Comparison of ENCODE assay signal across 10 cellular contexts in genomic region chr5:43190755-43191603, GRCh38. TPM values are rescaled to one million over a fixed set of nuclear protein-coding genes. Genes with fewer than 3 reads are reported as not detected.
DNase-seq lines count a peak whose midpoint lies in the region; ATAC-seq and TF ChIP-seq lines count a peak whose summit lies in the region.
"Had no signal": no experiment of that assay in that cellular context is flagged by ENCODE, and none has a peak within 500 bp of the region (broad histone marks: within the 10 kb centered on the region; RNA-seq: fewer than 3 reads in every experiment).

No MANE protein-coding gene starts in this region.

- no peaks in the 10 kb centered on the region for H3K9me3 ChIP-seq in neural progenitor cell (ENCODE audit: low read depth)
- H3K9me3 ChIP-seq: neutrophil had no signal

- H3K27me3 Mint-ChIP-seq in neural progenitor cell (ENCODE audit: insufficient read depth, low read depth): peaks cover 17% of the 10 kb centered on the region

- peak overlapping the region; percentile 99 for H3K4me2 ChIP-seq in neural progenitor cell

- H2AFZ ChIP-seq in neural progenitor cell (replicated peaks): no peak overlapping the region

- peak; percentile 23 for DNase-seq in ELF-1 (ENCODE audit: low read depth, low spot score)
- DNase-seq in NB4 (ENCODE audit: low read depth): peak; percentile 45
- DNase-seq in dorsolateral prefrontal cortex: no peak
- DNase-seq in neural progenitor cell (ENCODE audit: low spot score): peak; percentile 32
- DNase-seq in cerebellum (ENCODE audit: low spot score): no peak
- DNase-seq: NCI-H2107 had no signal

- no peak overlapping the region for H3K9ac ChIP-seq in neural progenitor cell

- H3K27ac ChIP-seq in dorsolateral prefrontal cortex (peak overlapping the region in 56 of 59 donors; percentile 19 to 96 (median 91)), neural progenitor cell (no peak overlapping the region)
- H3K27ac ChIP-seq: neutrophil had no signal

- H3K9me3 Mint-ChIP-seq in neural progenitor cell: peaks cover 2% of the 10 kb centered on the region

- H3K79me2 ChIP-seq in neural progenitor cell (ENCODE audit: low read depth): no peaks in the 10 kb centered on the region

- peaks cover 16% of the 10 kb centered on the region for H3F3A ChIP-seq in neural progenitor cell (ENCODE audit: low read depth)

- intact Hi-C loops in dorsolateral prefrontal cortex (cut with DNase I): loop anchor here in 1 of 2 donors (5.0 kb wide), 6 partner anchors 69 to 201 kb away; partner anchors contain the start of genes ANXA2R, HMGCS1 and ZNF131

- no peaks in the 10 kb centered on the region for H3K36me3 ChIP-seq in neural progenitor cell
- H3K36me3 ChIP-seq: neutrophil had no signal

- peaks cover 26% of the 10 kb centered on the region for H3K4me1 ChIP-seq in neural progenitor cell

- H3K4me1 Mint-ChIP-seq in neural progenitor cell: peaks cover 25% of the 10 kb centered on the region

- no peaks in the 10 kb centered on the region for H3K36me3 Mint-ChIP-seq in neural progenitor cell

- H3K4me3 Mint-ChIP-seq in neural progenitor cell: peak overlapping the region; percentile 88

- no peak for TF ChIP-seq POLR2A in NB4 (IDR thresholded peaks at IDR 0.05; ENCODE audit: extremely low read depth, insufficient read length)

- ATAC-seq in HG02588 (IDR thresholded peaks at IDR 0.05; ENCODE audit: unreplicated experiment): no peak
- ATAC-seq in GM21723 (IDR thresholded peaks at IDR 0.05; ENCODE audit: unreplicated experiment): no peak
- ATAC-seq in HG03025 (IDR thresholded peaks at IDR 0.05; ENCODE audit: low FRiP score, unreplicated experiment): no peak

- TF ChIP-seq CTCF in NB4 (IDR thresholded peaks at IDR 0.05; ENCODE audit: low read depth, low read length) (no peak), dorsolateral prefrontal cortex (IDR thresholded peaks at IDR 0.05 in 54 of 56, conservative IDR thresholded peaks at IDR 0.05 in 2 of 56; ENCODE audit: low read depth in 1 of 56, partially characterized antibody in 56 of 56) (no peak), neural progenitor cell (IDR thresholded peaks at IDR 0.05) (no peak)

- H3K27me3 ChIP-seq in dorsolateral prefrontal cortex (no peaks in the 10 kb centered on the region), neural progenitor cell (peaks cover 49% of the 10 kb centered on the region)

- H3K4me3 ChIP-seq in NB4 (ENCODE audit: low read depth, low read length) (no peak overlapping the region), dorsolateral prefrontal cortex (peak overlapping the region; percentile 56 to 95 (median 85)), neural progenitor cell (peak overlapping the region; percentile 70)

- peaks cover 8% of the 10 kb centered on the region for H4K20me1 ChIP-seq in neural progenitor cell (ENCODE audit: low read depth)

- H3K27ac Mint-ChIP-seq in neural progenitor cell: no peak overlapping the region

RNA-seq across cellular contexts. Expression of gene NIM1K, which starts 1.0 kb away (rescaled TPM):
- 10 to 100 TPM; 14.2 to 33.1 (median 26.1) TPM for total RNA-seq in dorsolateral prefrontal cortex
- total RNA-seq in neural progenitor cell (ENCODE audit: low replicate concordance): not detected in 2 replicates
- total RNA-seq in cerebellum: 6.3 TPM

Comparison
In these comparisons a context has a peak if more than half of its experiments do, and no peak if none do; other contexts are left out.
1. DNase-seq: peak in ELF-1 (single experiment), NB4 (single experiment) and neural progenitor cell (single experiment); none in dorsolateral prefrontal cortex (0 of 10) and cerebellum (single experiment).